27 cellular contexts compared by ENCODE assay signal in the genomic region with DNA sequence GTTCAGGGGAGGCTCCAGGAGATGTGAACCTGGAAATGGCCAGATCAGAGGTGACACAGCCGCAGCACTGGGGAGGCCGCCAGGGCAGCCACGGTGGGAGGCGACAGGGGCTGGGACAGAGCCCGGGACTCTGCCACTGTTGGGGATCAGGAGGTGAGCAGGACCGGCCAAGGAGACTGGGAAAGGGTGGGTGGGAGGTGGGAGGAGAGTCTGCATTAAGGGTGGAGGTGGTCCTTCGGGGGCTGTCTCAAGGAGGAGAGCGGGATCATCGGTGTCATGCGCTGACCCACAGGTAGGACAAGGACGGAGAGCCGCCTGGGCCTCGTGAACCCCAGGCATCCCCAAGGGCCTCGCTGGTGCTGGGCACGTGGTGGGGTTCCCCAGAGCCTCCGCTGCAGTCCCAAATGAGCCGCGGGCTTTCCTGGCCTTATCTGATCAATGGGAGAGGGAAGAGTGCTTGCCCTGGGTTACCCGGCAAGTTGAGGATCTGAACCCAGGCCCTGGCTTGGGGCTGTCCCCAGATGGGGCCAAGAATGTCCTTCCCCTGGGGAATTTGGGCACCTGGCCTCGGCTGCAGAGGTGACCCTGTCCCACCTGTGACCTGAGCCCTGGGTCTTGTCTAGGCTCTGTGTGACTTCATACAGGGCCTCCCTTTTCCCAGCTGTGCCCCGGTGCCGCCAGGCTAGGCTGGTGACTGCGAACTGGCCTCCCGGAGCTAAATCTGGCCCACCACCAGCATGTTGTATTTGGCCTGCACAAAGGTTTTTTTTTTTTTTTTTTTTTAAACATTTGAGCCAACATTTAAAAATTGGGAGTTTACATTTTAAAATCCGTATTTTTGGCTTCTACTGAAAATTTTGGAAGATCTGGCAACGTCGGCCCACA.
"Had no signal": no experiment of that assay in that cellular context is flagged by ENCODE, and none has a peak within 500 bp of the region (broad histone marks: within the 10 kb centered on the region; RNA-seq: fewer than 3 reads in every experiment).

No MANE protein-coding gene starts in this region.

- H3K36me3 ChIP-seq: brain microvascular endothelial cell, gastrocnemius medialis, transverse colon had no signal

- H3K27me3 ChIP-seq: testis had no signal

- H3K4me1 ChIP-seq: gastrocnemius medialis, parathyroid adenoma, psoas muscle had no signal

- H3K79me2 ChIP-seq: parathyroid adenoma had no signal

- H3K9ac ChIP-seq: parathyroid adenoma had no signal

- FAIRE-seq: astrocyte, islet of Langerhans had no signal

- H3K27ac ChIP-seq: brain microvascular endothelial cell, gastrocnemius medialis, parathyroid adenoma, psoas muscle, testis, transverse colon had no signal

- H3K4me3 ChIP-seq: gastrocnemius medialis, psoas muscle, smooth muscle cell, testis, transverse colon had no signal

- H3K9me3 ChIP-seq: gastrocnemius medialis, psoas muscle, testis, transverse colon had no signal

- ATAC-seq: effector memory CD8-positive, alpha-beta T cell; gastrocnemius medialis; naive thymus-derived CD4-positive, alpha-beta T cell; psoas muscle; T-helper 17 cell had no signal

- DNase-seq: activated CD4-positive, alpha-beta memory T cell treated with anti-CD3 and anti-CD28 coated beads for 36 hours; activated CD4-positive, alpha-beta T cell treated with anti-CD3 and anti-CD28 coated beads, Interleukin-2, amount 10 ng/mL, durations not matched to agents 24 days and 14 days; activated CD4-positive, CD25-positive, alpha-beta regulatory T cell treated with anti-CD3 and anti-CD28 coated beads, Interleukin-2, amount 50 U/mL, for 72 hours; activated CD8-positive, alpha-beta memory T cell treated with anti-CD3 and anti-CD28 coated beads, Interleukin-2, amount 50 U/mL, for 4 hours; activated gamma-delta T cell; activated naive CD4-positive, alpha-beta T cell treated with anti-CD3 and anti-CD28 coated beads, Interleukin-2, amount 10 ng/mL, durations not matched to agents 7 days and 5 days; activated T-cell treated with anti-CD3 and anti-CD28 coated beads, Interleukin-2, amount 50 U/mL, for 1 hour; amniotic stem cell; brain microvascular endothelial cell; caudate nucleus; cortex of kidney; effector memory CD8-positive, alpha-beta T cell; erythroblast; gastrocnemius medialis; midbrain; naive thymus-derived CD4-positive, alpha-beta T cell; occipital lobe; stimulated activated CD4-positive, alpha-beta T cell treated with anti-CD3 and anti-CD28 coated beads, Interleukin-15, amount 100 ng/mL, for 24 hours; stimulated activated naive CD4-positive, alpha-beta T cell treated with Interleukin-2 at 50 U/mL for 16 hours; T-helper 17 cell; testis; transverse colon had no signal

- H3K4me2 ChIP-seq: smooth muscle cell had no signal

- H2AFZ ChIP-seq: parathyroid adenoma had no signal
